7 cellular contexts compared by ENCODE assay signal in genomic region chr10:78047314-78047891, GRCh38. TPM values are rescaled to one million over a fixed set of nuclear protein-coding genes. Genes with fewer than 3 reads are reported as not detected.
A peak's percentile ranks its signal among the peaks of the same experiment; 100 is the strongest.
DNase-seq lines count a peak whose midpoint lies in the region; ATAC-seq, FAIRE-seq and TF ChIP-seq lines count a peak whose summit lies in the region.

No MANE protein-coding gene starts in this region.

- H3K9me3 Mint-ChIP-seq in activated CD4-positive, alpha-beta memory T cell treated with anti-CD3 and anti-CD28 coated beads for 36 hours = no peaks in the 10 kb centered on the region

- FAIRE-seq in GM12892 (lab: Jason Lieb, UNC) = peak; percentile 79

- H3K4me3 Mint-ChIP-seq in activated CD4-positive, alpha-beta memory T cell treated with anti-CD3 and anti-CD28 coated beads for 36 hours = no peak overlapping the region

- peak; percentile 33 for DNase-seq in GM12892 (ENCODE audit: insufficient read length)
- peak; percentile 46 for DNase-seq in NCI-H526 treated with DMSO at 0.1 percent for 48 hours (lab: John Stamatoyannopoulos, UW)
- peak; percentile 86 for DNase-seq in activated CD4-positive, alpha-beta memory T cell treated with anti-CD3 and anti-CD28 coated beads for 36 hours
- peak; percentile 88 to 98 (median 92) for DNase-seq in dorsolateral prefrontal cortex
- peak; percentile 95 for DNase-seq in medulla oblongata (ENCODE audit: extremely low spot score)
- peak; percentile 70 for DNase-seq in stimulated activated CD8-positive, alpha-beta memory T cell treated with anti-CD3 and anti-CD28 coated beads, Interleukin-15, amount 100 ng/mL, for 24 hours (ENCODE audit: low read depth)

- POLR2A ChIA-PET in activated CD4-positive, alpha-beta memory T cell treated with anti-CD3 and anti-CD28 coated beads for 36 hours (lab: Charles Lee) = interaction anchor here (0.5 kb wide), 1 partner anchor 12 kb away, joined by 4 read pairs; no protein-coding TSS in a partner anchor

- peak overlapping the region in 12 of 59 donors; percentile 19 to 66 (median 42) for H3K27ac ChIP-seq in dorsolateral prefrontal cortex

- peak; percentile 88 to 99 (median 94) for TF ChIP-seq CTCF in dorsolateral prefrontal cortex (IDR thresholded peaks at IDR 0.05 in 54 of 56, conservative IDR thresholded peaks at IDR 0.05 in 2 of 56; ENCODE audit: low read depth in 1 of 56, partially characterized antibody in 56 of 56)

- TF ChIP-seq POLR2A in GM12892 (IDR thresholded peaks at IDR 0.05; ENCODE audit: low read depth, low read length) = no peak

- H3K27me3 Mint-ChIP-seq in activated CD4-positive, alpha-beta memory T cell treated with anti-CD3 and anti-CD28 coated beads for 36 hours = no peaks in the 10 kb centered on the region

- H3K36me3 Mint-ChIP-seq in activated CD4-positive, alpha-beta memory T cell treated with anti-CD3 and anti-CD28 coated beads for 36 hours = peaks cover 3% of the 10 kb centered on the region

- H3K27ac Mint-ChIP-seq in activated CD4-positive, alpha-beta memory T cell treated with anti-CD3 and anti-CD28 coated beads for 36 hours = no peak overlapping the region

- ATAC-seq in HG03175 (IDR thresholded peaks at IDR 0.05; ENCODE audit: unreplicated experiment) = peak; percentile 56

- CTCF ChIA-PET in activated CD4-positive, alpha-beta memory T cell treated with anti-CD3 and anti-CD28 coated beads for 36 hours (lab: Charles Lee) = interaction anchor here (0.6 to 4.6 kb wide), 20 partner anchors 10 to 1155 kb away, joined by 3 to 64 read pairs (median 5); partner anchors contain the start of genes POLR3A and RPS24

- intact Hi-C loops in activated CD4-positive, alpha-beta memory T cell treated with anti-CD3 and anti-CD28 coated beads for 36 hours (cut with micrococcal nuclease) = loop anchor here (1.0 to 10.0 kb wide), 5 partner anchors 391 to 1148 kb away; partner anchors contain the start of gene ZMIZ1
- intact Hi-C loops in dorsolateral prefrontal cortex (cut with DNase I) = loop anchor here (2.0 to 10.0 kb wide), 11 partner anchors 163 to 1150 kb away; partner anchors contain the start of gene ZMIZ1 (in 1 of the 2)

- peak overlapping the region in 17 of 59 donors; percentile 10 to 32 (median 22) for H3K4me3 ChIP-seq in dorsolateral prefrontal cortex

- H3K4me1 Mint-ChIP-seq in activated CD4-positive, alpha-beta memory T cell treated with anti-CD3 and anti-CD28 coated beads for 36 hours (ENCODE audit: low read depth) = peaks cover 28% of the 10 kb centered on the region

- no peaks in the 10 kb centered on the region for H3K27me3 ChIP-seq in dorsolateral prefrontal cortex

RNA-seq across cellular contexts. Expression of gene RPS24, which starts 13.7 kb away (rescaled TPM):
- polyA plus RNA-seq in GM12892 (2012; ENCODE audit: missing spikeins) = 4,870 TPM
- total RNA-seq in activated CD4-positive, alpha-beta memory T cell treated with anti-CD3 and anti-CD28 coated beads for 36 hours = 1,000 to 10,000 TPM; 1,680 to 1,722 TPM
- 100 to 1,000 TPM; 390 to 630 (median 464) TPM for total RNA-seq in dorsolateral prefrontal cortex

RNA-seq across cellular contexts. Expression of gene POLR3A, which starts 18.1 kb away (rescaled TPM):
- polyA plus RNA-seq in GM12892 (2012; ENCODE audit: missing spikeins) = 7.5 TPM
- 10 to 100 TPM; 16.6 to 17.0 TPM for total RNA-seq in activated CD4-positive, alpha-beta memory T cell treated with anti-CD3 and anti-CD28 coated beads for 36 hours
- total RNA-seq in dorsolateral prefrontal cortex = 10 to 100 TPM; 23.2 to 48.6 (median 36.6) TPM

Comparison
In these comparisons a context has a peak if more than half of its experiments do, and no peak if none do; other contexts are left out.
1. DNase-seq: peak in every context shown above with its lines; median percentile 95 in medulla oblongata; 92 in dorsolateral prefrontal cortex; 86 in activated CD4-positive, alpha-beta memory T cell treated with anti-CD3 and anti-CD28 coated beads for 36 hours; 70 in stimulated activated CD8-positive, alpha-beta memory T cell treated with anti-CD3 and anti-CD28 coated beads, Interleukin-15, amount 100 ng/mL, for 24 hours; 46 in NCI-H526 treated with DMSO at 0.1 percent for 48 hours; 33 in GM12892.